1 cellular context compared by ENCODE assay signal in the genomic region with DNA sequence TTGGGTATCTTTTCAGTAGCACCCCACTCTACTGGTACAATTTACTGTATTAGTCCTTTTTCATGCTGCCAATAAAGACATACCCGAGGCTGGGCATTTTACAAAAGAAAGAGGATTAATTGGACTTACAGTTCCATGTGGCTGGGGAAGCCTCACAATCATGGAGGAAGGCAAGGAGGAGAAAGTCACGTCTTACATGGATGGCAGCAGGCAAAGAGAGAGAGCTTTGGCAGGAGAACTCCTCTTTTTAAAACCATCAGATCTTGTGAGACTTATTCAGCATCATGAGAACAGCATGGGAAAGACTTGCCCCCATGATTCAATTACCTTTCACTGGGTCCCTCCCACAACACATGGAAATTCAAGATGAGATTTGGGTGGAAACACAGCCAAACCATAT. TPM values are rescaled to one million over a fixed set of nuclear protein-coding genes. Genes with fewer than 3 reads are reported as not detected.
DNase-seq lines count a peak whose midpoint lies in the region; ATAC-seq, FAIRE-seq and TF ChIP-seq lines count a peak whose summit lies in the region.
"Not testable (repeated sequence)": the region's sequence is repeated elsewhere in the genome, so short reads cannot be mapped to it uniquely, and the experiment has no call there.

No MANE protein-coding gene starts in this region.

- not testable (repeated sequence) for H2AFZ ChIP-seq in K562 (ENCODE audit: low read depth, low read length)

- H3K4me1 ChIP-seq in K562 (replicated peaks in 1 of 2; ENCODE audit: control insufficient read depth in 2 of 2, insufficient read depth in 2 of 2, low read length in 2 of 2) = not testable (repeated sequence)

- not testable (repeated sequence) for TF ChIP-seq CTCF in K562 (IDR thresholded peaks at IDR 0.05 in 2 of 3, conservative IDR thresholded peaks at IDR 0.05 in 1 of 3; ENCODE audit: insufficient read depth in 2 of 3, low read depth in 1 of 3, low read length in 3 of 3)

- in situ Hi-C loops in K562 (cut with MboI) = not testable (repeated sequence)

- FAIRE-seq in K562 (lab: Jason Lieb, UNC) = not testable (repeated sequence)

- H3K4me3 ChIP-seq in K562 = not testable (repeated sequence)

- H3K9me3 ChIP-seq in K562 (replicated peaks; ENCODE audit: control insufficient read depth, insufficient read depth, low read depth, low read length) = not testable (repeated sequence)

- not testable (repeated sequence) for TF ChIP-seq EP300 in K562 (IDR thresholded peaks at IDR 0.05; ENCODE audit: low read length)

- not testable (repeated sequence) for H4K20me1 ChIP-seq in K562 (replicated peaks; ENCODE audit: control insufficient read depth, insufficient read depth, low read length)

- H3K36me3 ChIP-seq in K562 (ENCODE audit: control insufficient read depth, insufficient read depth, low read length) = not testable (repeated sequence)

- H3K27me3 ChIP-seq in K562 (ENCODE audit: control insufficient read depth in 2 of 2, insufficient read depth in 2 of 2, low read length in 2 of 2) = not testable (repeated sequence)

- DNase-seq in K562 (ENCODE audit: extremely low read depth in 1 of 4, low spot score in 3 of 4) = not testable (repeated sequence)

- not testable (repeated sequence) for H3K9ac ChIP-seq in K562 (ENCODE audit: insufficient read depth in 1 of 2, low read depth in 2 of 2, low read length in 2 of 2)

- H3K4me2 ChIP-seq in K562 (ENCODE audit: insufficient read depth, low read length) = not testable (repeated sequence)

- intact Hi-C loops in K562 (cut with micrococcal nuclease) = not testable (repeated sequence)

- TF ChIP-seq POLR2A in K562 (conservative IDR thresholded peaks at IDR 0.05) = not testable (repeated sequence)

- H3K9me1 ChIP-seq in K562 (ENCODE audit: control insufficient read depth, insufficient read depth, low read length) = not testable (repeated sequence)

- H3K27ac ChIP-seq in K562 (ENCODE audit: extremely low read depth, low read depth, low read length) = not testable (repeated sequence)

- TF ChIP-seq RAD21 in K562 (CRISPR knock-in tag; conservative IDR thresholded peaks at IDR 0.05 in 1 of 2, IDR thresholded peaks at IDR 0.05 in 1 of 2) = not testable (repeated sequence)

- H3K79me2 ChIP-seq in K562 (ENCODE audit: control insufficient read depth, insufficient read depth, low read length) = not testable (repeated sequence)

- not testable (repeated sequence) for BruUV-seq in K562 (replicated peaks; lab: Mats Ljungman, UMichigan)

- ATAC-seq in K562 = not testable (repeated sequence)

- POLR2A ChIA-PET in K562 (lab: Yijun Ruan, JAX) = not testable (repeated sequence)

- CTCF ChIA-PET in K562 (lab: Yijun Ruan, JAX; ENCODE audit: low intra/inter-chr PET ratio) = not testable (repeated sequence)

- 0% methylated on average over 2 of the region's 2 CpGs for WGBS in K562 (ENCODE audit: insufficient coverage, low coverage, missing lambda C conversion rate)

TF ChIP-seq in K562, 482 proteins besides CTCF, POLR2A, EP300 and RAD21:
- TF ChIP-seq ZNF431 (CRISPR knock-in tag; IDR thresholded peaks at IDR 0.05) = peak; percentile 96

RNA-seq across cellular contexts. Expression of a gene that starts 17.4 kb away (rescaled TPM):
- 9.7 and 14.3 TPM in 2 replicates for total RNA-seq in K562 (2011; cell fraction: chromatin; rRNA removed; ENCODE audit: low replicate concordance)
- total RNA-seq in K562 (2011; cell fraction: nucleolus; rRNA removed) = 3.6 and 4.3 TPM in 2 replicates
- total RNA-seq in K562 (2011; cell fraction: nucleoplasm; rRNA removed) = 5.9 and 7.3 TPM in 2 replicates
- total RNA-seq in K562 (2014; rRNA removed) (10.3 and 14.5 TPM in 2 replicates), K562 (2014; rRNA removed; fragmentation: Illumina TruSeq; extraction: Trizol) (15.6 and 17.1 TPM in 2 replicates), K562 (2015; rRNA removed; fragmentation: Illumina TruSeq; extraction: Trizol) (13.3 and 13.8 TPM in 2 replicates), K562 (2021) (16.7 and 17.5 TPM in 2 replicates)
- polyA plus RNA-seq in K562 (2011; rRNA removed) (18.0 and 24.0 TPM in 2 replicates), K562 (2014; fragmentation: Illumina TruSeq; extraction: Trizol) (16.5 and 18.3 TPM in 2 replicates), K562 (2014; fragmentation: Nextera tagmentation; extraction: Ambion mirVana) (1 to 10 TPM; 8.4 TPM), K562 (2014; rRNA removed) (6.1 and 8.3 TPM in 2 replicates)
- polyA plus RNA-seq in K562 (2011; cell fraction: cytosol; rRNA removed) = 8.3 and 10.0 TPM in 2 replicates
- 7.5 TPM in 2 replicates for polyA plus RNA-seq in K562 (2011; cell fraction: nucleus; rRNA removed)
- 14.7 and 16.3 TPM in 2 replicates for polyA plus RNA-seq in K562 (2012)
- polyA minus RNA-seq in K562 (2011; rRNA and poly(A)+ RNA removed) = 29.4 and 32.7 TPM in 2 replicates
- polyA minus RNA-seq in K562 (2011; cell fraction: cytosol; rRNA and poly(A)+ RNA removed) = 10.1 and 10.5 TPM in 2 replicates
- 5.1 and 9.6 TPM in 2 replicates for polyA minus RNA-seq in K562 (2011; cell fraction: nucleus; rRNA and poly(A)+ RNA removed)
